In the genomic region with DNA sequence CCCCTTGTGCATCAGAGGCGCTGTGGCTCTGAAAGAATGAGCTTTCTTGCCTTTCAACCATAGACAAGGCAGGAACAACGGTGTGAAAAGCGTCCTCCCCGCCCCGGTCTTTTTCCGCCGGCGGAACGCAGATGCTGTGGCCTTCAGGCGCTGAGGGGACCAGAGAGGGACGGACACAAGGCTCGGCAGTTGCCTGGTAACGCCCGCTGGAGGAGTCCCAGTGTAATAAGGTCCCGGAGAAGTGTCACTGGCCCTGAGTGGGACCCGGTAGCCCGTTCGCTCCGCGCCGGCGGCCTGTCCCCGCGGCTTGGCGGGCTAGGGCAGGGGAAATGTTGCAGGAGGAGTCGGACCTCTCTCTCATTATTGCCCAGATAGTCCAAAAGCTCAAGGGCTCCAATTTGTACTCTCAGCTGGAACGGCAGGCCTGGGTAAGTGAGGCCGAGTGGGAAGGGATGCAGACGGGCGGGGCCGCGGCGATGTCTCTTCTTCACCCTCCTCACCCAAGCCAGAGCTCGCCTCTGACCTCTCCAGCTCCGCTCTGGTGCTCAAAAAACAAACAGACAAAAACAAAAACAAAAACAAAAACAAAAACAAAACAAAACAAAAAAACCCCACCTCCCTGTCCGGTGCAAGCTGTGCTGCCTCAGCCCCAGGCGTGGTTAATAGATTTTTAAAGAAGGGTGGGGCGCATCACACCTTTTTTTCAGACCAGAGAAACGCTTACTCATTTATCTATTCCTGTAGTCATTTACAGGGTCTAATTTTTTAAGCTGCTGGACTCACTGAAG, we compare ENCODE assay signal across 1 cellular context.
TF ChIP-seq lines count a peak whose summit lies in the region.

A gene with protein sequence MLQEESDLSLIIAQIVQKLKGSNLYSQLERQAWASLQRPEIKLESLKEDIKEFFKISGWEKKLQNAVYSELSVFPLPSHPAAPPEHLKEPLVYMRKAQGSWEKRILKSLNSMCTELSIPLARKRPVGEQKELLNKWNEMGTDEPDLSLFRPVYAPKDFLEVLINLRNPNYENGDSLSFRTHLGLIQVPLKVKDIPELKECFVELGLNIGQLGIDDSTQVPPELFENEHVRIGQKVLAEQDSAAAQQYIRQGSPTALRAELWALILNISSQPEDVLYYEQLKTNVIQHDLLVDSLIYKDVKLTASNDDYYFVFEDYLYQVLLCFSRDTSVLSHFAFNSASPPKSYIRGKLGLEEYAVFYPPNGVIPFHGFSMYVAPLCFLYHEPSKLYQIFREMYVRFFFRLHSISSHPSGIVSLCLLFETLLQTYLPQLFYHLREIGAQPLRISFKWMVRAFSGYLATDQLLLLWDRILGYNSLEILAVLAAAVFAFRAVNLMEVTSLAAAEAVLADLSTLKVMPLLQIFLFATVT (plus strand): TSS at position 220 of the 788 bp plus-strand sequence. CDS start 110 bp downstream, at position 330.

TF ChIP-seq in K562, 482 proteins besides CTCF, POLR2A, EP300 and RAD21 (continued from another document and continues in another):
- TF ChIP-seq USF1 (CRISPR knock-in tag; IDR thresholded peaks at IDR 0.05) (no peak), SRSF7 (optimal IDR thresholded peaks at IDR 0.05; ENCODE audit: low read depth, low read length) (no peak), PTTG1 (tag; IDR thresholded peaks at IDR 0.05; ENCODE audit: low read depth) (no peak), BCOR (IDR thresholded peaks at IDR 0.05) (no peak), HDAC3 (IDR thresholded peaks at IDR 0.05; ENCODE audit: borderline replicate concordance, partially characterized antibody) (no peak), LEF1 (IDR thresholded peaks at IDR 0.05) (no peak), ZNF24 (IDR thresholded peaks at IDR 0.05) (0 out of 2 replicates have a peak, but pooled peaks have one; percentile 64), MXI1 (IDR thresholded peaks at IDR 0.05; ENCODE audit: low read depth, low read length) (peak; percentile 75; the same call in 1 of the 2 replicates), NFXL1 (CRISPR knock-in tag; IDR thresholded peaks at IDR 0.05) (no peak), ZNF197 (CRISPR knock-in tag; IDR thresholded peaks at IDR 0.05; ENCODE audit: low read depth) (no peak), ZNF57 (CRISPR knock-in tag; IDR thresholded peaks at IDR 0.05) (no peak), ZNF324 (CRISPR knock-in tag; IDR thresholded peaks at IDR 0.05) (no peak), MAFG (tag; conservative IDR thresholded peaks at IDR 0.05) (peak; percentile 58; the same call in 1 of the 2 replicates), EGR1 (conservative IDR thresholded peaks at IDR 0.05) (no peak), ZNF740 (CRISPR knock-in tag; IDR thresholded peaks at IDR 0.05) (peak; percentile 43; the same call in 1 of the 2 replicates), ZNF740 (tag; IDR thresholded peaks at IDR 0.05) (no peak; a peak in 1 of 4 replicates), ZC3H4 (CRISPR knock-in tag; IDR thresholded peaks at IDR 0.05; ENCODE audit: borderline replicate concordance) (no peak), BCL6 (CRISPR knock-in tag; IDR thresholded peaks at IDR 0.05) (no peak), ZZZ3 (IDR thresholded peaks at IDR 0.05) (no peak), FOXJ3 (CRISPR knock-in tag; IDR thresholded peaks at IDR 0.05) (no peak), SMARCC2 (IDR thresholded peaks at IDR 0.05; ENCODE audit: low read depth) (no peak), TSC22D4 (tag; IDR thresholded peaks at IDR 0.05) (no peak), CBX8 (IDR thresholded peaks at IDR 0.05; ENCODE audit: borderline replicate concordance, extremely low read depth, low read depth, low read length, poor library complexity, severe bottlenecking) (no peak), SIN3A (IDR thresholded peaks at IDR 0.05; ENCODE audit: borderline replicate concordance in 2 of 2, control insufficient read depth in 1 of 2, low read depth in 2 of 2, low read length in 2 of 2) (peak; percentile 63 to 66; a peak in 2 of 4 replicates), ZFP91 (CRISPR knock-in tag; IDR thresholded peaks at IDR 0.05) (peak; percentile 34; the same call in 1 of the 2 replicates), TCF3 (CRISPR knock-in tag; IDR thresholded peaks at IDR 0.05) (no peak), TBP (optimal IDR thresholded peaks at IDR 0.05; ENCODE audit: low read depth, low read length) (peak; percentile 63), SRSF1 (IDR thresholded peaks at IDR 0.05; ENCODE audit: low read depth, low read length) (no peak), ZNF780A (CRISPR knock-in tag; IDR thresholded peaks at IDR 0.05) (no peak), KAT7 (CRISPR knock-in tag; IDR thresholded peaks at IDR 0.05; ENCODE audit: borderline replicate concordance) (no peak)
- TF ChIP-seq, protein P1, sequence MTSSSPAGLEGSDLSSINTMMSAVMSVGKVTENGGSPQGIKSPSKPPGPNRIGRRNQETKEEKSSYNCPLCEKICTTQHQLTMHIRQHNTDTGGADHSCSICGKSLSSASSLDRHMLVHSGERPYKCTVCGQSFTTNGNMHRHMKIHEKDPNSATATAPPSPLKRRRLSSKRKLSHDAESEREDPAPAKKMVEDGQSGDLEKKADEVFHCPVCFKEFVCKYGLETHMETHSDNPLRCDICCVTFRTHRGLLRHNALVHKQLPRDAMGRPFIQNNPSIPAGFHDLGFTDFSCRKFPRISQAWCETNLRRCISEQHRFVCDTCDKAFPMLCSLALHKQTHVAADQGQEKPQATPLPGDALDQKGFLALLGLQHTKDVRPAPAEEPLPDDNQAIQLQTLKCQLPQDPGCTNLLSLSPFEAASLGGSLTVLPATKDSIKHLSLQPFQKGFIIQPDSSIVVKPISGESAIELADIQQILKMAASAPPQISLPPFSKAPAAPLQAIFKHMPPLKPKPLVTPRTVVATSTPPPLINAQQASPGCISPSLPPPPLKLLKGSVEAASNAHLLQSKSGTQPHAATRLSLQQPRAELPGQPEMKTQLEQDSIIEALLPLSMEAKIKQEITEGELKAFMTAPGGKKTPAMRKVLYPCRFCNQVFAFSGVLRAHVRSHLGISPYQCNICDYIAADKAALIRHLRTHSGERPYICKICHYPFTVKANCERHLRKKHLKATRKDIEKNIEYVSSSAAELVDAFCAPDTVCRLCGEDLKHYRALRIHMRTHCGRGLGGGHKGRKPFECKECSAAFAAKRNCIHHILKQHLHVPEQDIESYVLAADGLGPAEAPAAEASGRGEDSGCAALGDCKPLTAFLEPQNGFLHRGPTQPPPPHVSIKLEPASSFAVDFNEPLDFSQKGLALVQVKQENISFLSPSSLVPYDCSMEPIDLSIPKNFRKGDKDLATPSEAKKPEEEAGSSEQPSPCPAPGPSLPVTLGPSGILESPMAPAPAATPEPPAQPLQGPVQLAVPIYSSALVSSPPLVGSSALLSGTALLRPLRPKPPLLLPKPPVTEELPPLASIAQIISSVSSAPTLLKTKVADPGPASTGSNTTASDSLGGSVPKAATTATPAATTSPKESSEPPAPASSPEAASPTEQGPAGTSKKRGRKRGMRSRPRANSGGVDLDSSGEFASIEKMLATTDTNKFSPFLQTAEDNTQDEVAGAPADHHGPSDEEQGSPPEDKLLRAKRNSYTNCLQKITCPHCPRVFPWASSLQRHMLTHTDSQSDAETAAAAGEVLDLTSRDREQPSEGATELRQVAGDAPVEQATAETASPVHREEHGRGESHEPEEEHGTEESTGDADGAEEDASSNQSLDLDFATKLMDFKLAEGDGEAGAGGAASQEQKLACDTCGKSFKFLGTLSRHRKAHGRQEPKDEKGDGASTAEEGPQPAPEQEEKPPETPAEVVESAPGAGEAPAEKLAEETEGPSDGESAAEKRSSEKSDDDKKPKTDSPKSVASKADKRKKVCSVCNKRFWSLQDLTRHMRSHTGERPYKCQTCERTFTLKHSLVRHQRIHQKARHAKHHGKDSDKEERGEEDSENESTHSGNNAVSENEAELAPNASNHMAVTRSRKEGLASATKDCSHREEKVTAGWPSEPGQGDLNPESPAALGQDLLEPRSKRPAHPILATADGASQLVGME (CRISPR knock-in tag; IDR thresholded peaks at IDR 0.05), result peak; percentile 95
- TF ChIP-seq, protein P2, sequence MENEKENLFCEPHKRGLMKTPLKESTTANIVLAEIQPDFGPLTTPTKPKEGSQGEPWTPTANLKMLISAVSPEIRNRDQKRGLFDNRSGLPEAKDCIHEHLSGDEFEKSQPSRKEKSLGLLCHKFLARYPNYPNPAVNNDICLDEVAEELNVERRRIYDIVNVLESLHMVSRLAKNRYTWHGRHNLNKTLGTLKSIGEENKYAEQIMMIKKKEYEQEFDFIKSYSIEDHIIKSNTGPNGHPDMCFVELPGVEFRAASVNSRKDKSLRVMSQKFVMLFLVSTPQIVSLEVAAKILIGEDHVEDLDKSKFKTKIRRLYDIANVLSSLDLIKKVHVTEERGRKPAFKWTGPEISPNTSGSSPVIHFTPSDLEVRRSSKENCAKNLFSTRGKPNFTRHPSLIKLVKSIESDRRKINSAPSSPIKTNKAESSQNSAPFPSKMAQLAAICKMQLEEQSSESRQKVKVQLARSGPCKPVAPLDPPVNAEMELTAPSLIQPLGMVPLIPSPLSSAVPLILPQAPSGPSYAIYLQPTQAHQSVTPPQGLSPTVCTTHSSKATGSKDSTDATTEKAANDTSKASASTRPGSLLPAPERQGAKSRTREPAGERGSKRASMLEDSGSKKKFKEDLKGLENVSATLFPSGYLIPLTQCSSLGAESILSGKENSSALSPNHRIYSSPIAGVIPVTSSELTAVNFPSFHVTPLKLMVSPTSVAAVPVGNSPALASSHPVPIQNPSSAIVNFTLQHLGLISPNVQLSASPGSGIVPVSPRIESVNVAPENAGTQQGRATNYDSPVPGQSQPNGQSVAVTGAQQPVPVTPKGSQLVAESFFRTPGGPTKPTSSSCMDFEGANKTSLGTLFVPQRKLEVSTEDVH (IDR thresholded peaks at IDR 0.05; ENCODE audit: low read depth, partially characterized antibody), result no peak
- TF ChIP-seq, protein P3, sequence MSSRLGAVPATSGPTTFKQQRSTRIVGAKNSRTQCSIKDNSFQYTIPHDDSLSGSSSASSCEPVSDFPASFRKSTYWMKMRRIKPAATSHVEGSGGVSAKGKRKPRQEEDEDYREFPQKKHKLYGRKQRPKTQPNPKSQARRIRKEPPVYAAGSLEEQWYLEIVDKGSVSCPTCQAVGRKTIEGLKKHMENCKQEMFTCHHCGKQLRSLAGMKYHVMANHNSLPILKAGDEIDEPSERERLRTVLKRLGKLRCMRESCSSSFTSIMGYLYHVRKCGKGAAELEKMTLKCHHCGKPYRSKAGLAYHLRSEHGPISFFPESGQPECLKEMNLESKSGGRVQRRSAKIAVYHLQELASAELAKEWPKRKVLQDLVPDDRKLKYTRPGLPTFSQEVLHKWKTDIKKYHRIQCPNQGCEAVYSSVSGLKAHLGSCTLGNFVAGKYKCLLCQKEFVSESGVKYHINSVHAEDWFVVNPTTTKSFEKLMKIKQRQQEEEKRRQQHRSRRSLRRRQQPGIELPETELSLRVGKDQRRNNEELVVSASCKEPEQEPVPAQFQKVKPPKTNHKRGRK (tag; IDR thresholded peaks at IDR 0.05), result no peak
- TF ChIP-seq, protein P4, sequence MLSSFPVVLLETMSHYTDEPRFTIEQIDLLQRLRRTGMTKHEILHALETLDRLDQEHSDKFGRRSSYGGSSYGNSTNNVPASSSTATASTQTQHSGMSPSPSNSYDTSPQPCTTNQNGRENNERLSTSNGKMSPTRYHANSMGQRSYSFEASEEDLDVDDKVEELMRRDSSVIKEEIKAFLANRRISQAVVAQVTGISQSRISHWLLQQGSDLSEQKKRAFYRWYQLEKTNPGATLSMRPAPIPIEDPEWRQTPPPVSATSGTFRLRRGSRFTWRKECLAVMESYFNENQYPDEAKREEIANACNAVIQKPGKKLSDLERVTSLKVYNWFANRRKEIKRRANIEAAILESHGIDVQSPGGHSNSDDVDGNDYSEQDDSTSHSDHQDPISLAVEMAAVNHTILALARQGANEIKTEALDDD (IDR thresholded peaks at IDR 0.05), result no peak
- TF ChIP-seq, protein P5, sequence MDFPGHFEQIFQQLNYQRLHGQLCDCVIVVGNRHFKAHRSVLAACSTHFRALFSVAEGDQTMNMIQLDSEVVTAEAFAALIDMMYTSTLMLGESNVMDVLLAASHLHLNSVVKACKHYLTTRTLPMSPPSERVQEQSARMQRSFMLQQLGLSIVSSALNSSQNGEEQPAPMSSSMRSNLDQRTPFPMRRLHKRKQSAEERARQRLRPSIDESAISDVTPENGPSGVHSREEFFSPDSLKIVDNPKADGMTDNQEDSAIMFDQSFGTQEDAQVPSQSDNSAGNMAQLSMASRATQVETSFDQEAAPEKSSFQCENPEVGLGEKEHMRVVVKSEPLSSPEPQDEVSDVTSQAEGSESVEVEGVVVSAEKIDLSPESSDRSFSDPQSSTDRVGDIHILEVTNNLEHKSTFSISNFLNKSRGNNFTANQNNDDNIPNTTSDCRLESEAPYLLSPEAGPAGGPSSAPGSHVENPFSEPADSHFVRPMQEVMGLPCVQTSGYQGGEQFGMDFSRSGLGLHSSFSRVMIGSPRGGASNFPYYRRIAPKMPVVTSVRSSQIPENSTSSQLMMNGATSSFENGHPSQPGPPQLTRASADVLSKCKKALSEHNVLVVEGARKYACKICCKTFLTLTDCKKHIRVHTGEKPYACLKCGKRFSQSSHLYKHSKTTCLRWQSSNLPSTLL (IDR thresholded peaks at IDR 0.05), result no peak
